Comparison of ENCODE assay signal across 15 cellular contexts in the genomic region with DNA sequence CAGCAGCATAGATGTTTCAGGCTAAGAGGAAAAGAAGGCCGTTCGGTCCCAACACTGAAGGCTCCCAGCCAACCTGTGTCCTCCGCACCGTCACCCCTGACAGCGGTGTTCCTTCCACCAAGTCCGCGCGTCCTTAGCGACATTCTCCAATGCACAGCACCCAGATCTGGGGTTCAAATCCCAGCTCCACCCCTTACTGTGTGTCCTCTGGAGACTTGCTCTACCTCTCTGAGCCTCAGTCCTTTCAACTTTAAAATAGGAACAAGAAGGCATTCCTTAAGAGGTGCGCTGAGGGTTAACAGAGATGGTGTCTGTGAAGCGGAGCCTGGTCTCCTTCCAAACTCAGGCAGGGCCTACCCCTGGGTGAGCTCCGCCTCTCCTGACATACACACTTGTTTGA.
"Had no signal": no experiment of that assay in that cellular context is flagged by ENCODE, and none has a peak within 500 bp of the region (broad histone marks: within the 10 kb centered on the region; RNA-seq: fewer than 3 reads in every experiment).

No MANE protein-coding gene starts in this region.

- DNase-seq: activated CD4-positive, alpha-beta T cell treated with anti-CD3 and anti-CD28 coated beads, Interleukin-2, amount 50 U/mL, for 4 hours; activated CD4-positive, CD25-positive, alpha-beta regulatory T cell treated with anti-CD3 and anti-CD28 coated beads, Interleukin-2, amount 50 U/mL, for 72 hours; activated effector memory CD4-positive, alpha-beta T cell treated with anti-CD3 and anti-CD28 coated beads, Interleukin-2, amount 50 U/mL, for 16 hours; activated T-cell treated with anti-CD3 and anti-CD28 coated beads, Interleukin-2, amount 50 U/mL, for 24 hours; amniotic stem cell; left colon; retina; SHP77 treated with DMSO at 0.1 percent for 48 hours; stimulated activated naive CD4-positive, alpha-beta T cell; substantia nigra had no signal

- H3K27ac ChIP-seq: epithelial cell of prostate, parathyroid adenoma had no signal

- H3K4me1 ChIP-seq: parathyroid adenoma had no signal

- H2AFZ ChIP-seq: parathyroid adenoma had no signal

- FAIRE-seq: bronchial epithelial cell, colon had no signal

- ATAC-seq: activated naive CD4-positive, alpha-beta T cell treated with anti-CD3 and anti-CD28 coated beads, Interleukin-2, amount 50 U/mL, for 72 hours; left colon had no signal

- H3K79me2 ChIP-seq: parathyroid adenoma had no signal

- H3K9ac ChIP-seq: parathyroid adenoma had no signal
